Comparison of ENCODE assay signal across 1 cellular context in genomic region chr1:43976890-43977289, GRCh38.
TF ChIP-seq lines count a peak whose summit lies in the region.

No MANE protein-coding gene starts in this region.

TF ChIP-seq in endothelial cell of umbilical vein, 7 proteins besides CTCF, POLR2A, EP300 and RAD21:
- no peak for TF ChIP-seq MYC (IDR thresholded peaks at IDR 0.05; ENCODE audit: low read depth, low read length)
- TF ChIP-seq MAX (IDR thresholded peaks at IDR 0.05; ENCODE audit: insufficient read depth, insufficient read length) = no peak
